In genomic region chr1:11653101-11653601, GRCh38 we compare ENCODE assay signal across 1 cellular context.
TF ChIP-seq lines count a peak whose summit lies in the region.

No MANE protein-coding gene starts in this region.

TF ChIP-seq in HepG2, 621 proteins besides CTCF, POLR2A, EP300 and RAD21 (continues in another document):
- TF ChIP-seq AHDC1 (CRISPR knock-in tag; IDR thresholded peaks at IDR 0.05; ENCODE audit: borderline replicate concordance) (0 out of 2 replicates have a peak, but pooled peaks have one; percentile 32), PRPF4 (IDR thresholded peaks at IDR 0.05; ENCODE audit: low read depth, low read length, poor library complexity, severe bottlenecking) (no peak), MAZ (IDR thresholded peaks at IDR 0.05; ENCODE audit: borderline replicate concordance, low read depth, low read length) (no peak), MAZ (CRISPR knock-in tag; IDR thresholded peaks at IDR 0.05; ENCODE audit: low read depth) (0 out of 2 replicates have a peak, but pooled peaks have one; percentile 57), ZNF432 (CRISPR knock-in tag; IDR thresholded peaks at IDR 0.05; ENCODE audit: borderline replicate concordance) (no peak), TFAP4 (IDR thresholded peaks at IDR 0.05; ENCODE audit: borderline replicate concordance, low read depth) (peak; percentile 66; the same call in 1 of the 2 replicates), POGK (CRISPR knock-in tag; conservative IDR thresholded peaks at IDR 0.05) (peak; percentile 10; the same call in 1 of the 2 replicates), ZNF292 (CRISPR knock-in tag; IDR thresholded peaks at IDR 0.05; ENCODE audit: borderline replicate concordance, low read depth) (peak; percentile 73; the same call in 1 of the 2 replicates), PHF8 (CRISPR knock-in tag; IDR thresholded peaks at IDR 0.05) (peak; percentile 16; the same call in 1 of the 2 replicates), NR2F6 (IDR thresholded peaks at IDR 0.05) (no peak), NR2F6 (CRISPR knock-in tag; IDR thresholded peaks at IDR 0.05) (no peak; the same call in 1 of the 2 replicates), DMAP1 (CRISPR knock-in tag; IDR thresholded peaks at IDR 0.05) (peak; percentile 47; the same call in 1 of the 2 replicates), BRCA1 (CRISPR knock-in tag; IDR thresholded peaks at IDR 0.05) (no peak), SALL1 (CRISPR knock-in tag; IDR thresholded peaks at IDR 0.05) (peak; percentile 67), PRMT3 (CRISPR knock-in tag; IDR thresholded peaks at IDR 0.05; ENCODE audit: borderline replicate concordance, low read depth) (no peak), HIVEP1 (CRISPR knock-in tag; IDR thresholded peaks at IDR 0.05) (0 out of 2 replicates have a peak, but pooled peaks have one; percentile 16), MEF2D (CRISPR knock-in tag; IDR thresholded peaks at IDR 0.05) (peak; percentile 55; the same call in 1 of the 2 replicates), RXRB (CRISPR knock-in tag; IDR thresholded peaks at IDR 0.05; ENCODE audit: borderline replicate concordance) (peak; percentile 51), ZFP82 (CRISPR knock-in tag; IDR thresholded peaks at IDR 0.05; ENCODE audit: borderline replicate concordance) (no peak), ZGPAT (CRISPR knock-in tag; IDR thresholded peaks at IDR 0.05) (peak; percentile 31; the same call in 1 of the 2 replicates), ZNF589 (CRISPR knock-in tag; conservative IDR thresholded peaks at IDR 0.05) (peak; percentile 69; the same call in 1 of the 2 replicates), JUND (CRISPR knock-in tag; IDR thresholded peaks at IDR 0.05) (peak; percentile 76), JUNB (CRISPR knock-in tag; IDR thresholded peaks at IDR 0.05; ENCODE audit: borderline replicate concordance) (peak; percentile 76; the same call in 1 of the 2 replicates), MBNL3 (CRISPR knock-in tag; conservative IDR thresholded peaks at IDR 0.05) (no peak), STAG1 (CRISPR knock-in tag; IDR thresholded peaks at IDR 0.05) (peak; percentile 40), POLR2AphosphoS5 (IDR thresholded peaks at IDR 0.05; ENCODE audit: low read depth, low read length) (peak; percentile 67), ZNF777 (CRISPR knock-in tag; IDR thresholded peaks at IDR 0.05) (no peak), SKIL (CRISPR knock-in tag; IDR thresholded peaks at IDR 0.05; ENCODE audit: borderline replicate concordance) (peak; percentile 58; the same call in 1 of the 2 replicates), ZNF317 (CRISPR knock-in tag; IDR thresholded peaks at IDR 0.05) (peak; percentile 24; the same call in 1 of the 2 replicates), TARDBP (CRISPR knock-in tag; IDR thresholded peaks at IDR 0.05) (peak; percentile 60; the same call in 1 of the 2 replicates)
- TF ChIP-seq, protein P1, sequence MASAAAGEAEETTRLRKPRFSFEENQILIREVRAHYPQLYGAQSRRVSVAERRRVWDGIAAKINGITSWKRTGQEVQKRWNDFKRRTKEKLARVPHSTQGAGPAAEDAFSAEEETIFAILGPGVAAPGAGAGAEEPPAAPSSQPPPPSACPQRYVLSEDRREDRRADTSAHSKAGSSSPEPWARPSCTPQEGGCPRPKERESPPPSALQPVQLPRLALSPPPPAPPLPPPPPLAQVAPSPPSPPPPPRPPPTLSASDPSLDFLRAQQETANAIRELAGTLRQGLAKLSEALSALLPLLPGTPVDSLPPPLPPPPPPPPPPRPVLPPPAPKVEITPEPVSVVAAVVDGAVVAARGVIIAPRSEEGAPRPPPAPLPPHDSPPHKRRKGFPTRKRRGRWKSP (CRISPR knock-in tag; IDR thresholded peaks at IDR 0.05): 0 out of 2 replicates have a peak, but pooled peaks have one; percentile 65
- TF ChIP-seq, protein P2, sequence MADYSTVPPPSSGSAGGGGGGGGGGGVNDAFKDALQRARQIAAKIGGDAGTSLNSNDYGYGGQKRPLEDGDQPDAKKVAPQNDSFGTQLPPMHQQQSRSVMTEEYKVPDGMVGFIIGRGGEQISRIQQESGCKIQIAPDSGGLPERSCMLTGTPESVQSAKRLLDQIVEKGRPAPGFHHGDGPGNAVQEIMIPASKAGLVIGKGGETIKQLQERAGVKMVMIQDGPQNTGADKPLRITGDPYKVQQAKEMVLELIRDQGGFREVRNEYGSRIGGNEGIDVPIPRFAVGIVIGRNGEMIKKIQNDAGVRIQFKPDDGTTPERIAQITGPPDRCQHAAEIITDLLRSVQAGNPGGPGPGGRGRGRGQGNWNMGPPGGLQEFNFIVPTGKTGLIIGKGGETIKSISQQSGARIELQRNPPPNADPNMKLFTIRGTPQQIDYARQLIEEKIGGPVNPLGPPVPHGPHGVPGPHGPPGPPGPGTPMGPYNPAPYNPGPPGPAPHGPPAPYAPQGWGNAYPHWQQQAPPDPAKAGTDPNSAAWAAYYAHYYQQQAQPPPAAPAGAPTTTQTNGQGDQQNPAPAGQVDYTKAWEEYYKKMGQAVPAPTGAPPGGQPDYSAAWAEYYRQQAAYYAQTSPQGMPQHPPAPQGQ (CRISPR knock-in tag; IDR thresholded peaks at IDR 0.05; ENCODE audit: borderline replicate concordance): no peak
- TF ChIP-seq, protein P3, sequence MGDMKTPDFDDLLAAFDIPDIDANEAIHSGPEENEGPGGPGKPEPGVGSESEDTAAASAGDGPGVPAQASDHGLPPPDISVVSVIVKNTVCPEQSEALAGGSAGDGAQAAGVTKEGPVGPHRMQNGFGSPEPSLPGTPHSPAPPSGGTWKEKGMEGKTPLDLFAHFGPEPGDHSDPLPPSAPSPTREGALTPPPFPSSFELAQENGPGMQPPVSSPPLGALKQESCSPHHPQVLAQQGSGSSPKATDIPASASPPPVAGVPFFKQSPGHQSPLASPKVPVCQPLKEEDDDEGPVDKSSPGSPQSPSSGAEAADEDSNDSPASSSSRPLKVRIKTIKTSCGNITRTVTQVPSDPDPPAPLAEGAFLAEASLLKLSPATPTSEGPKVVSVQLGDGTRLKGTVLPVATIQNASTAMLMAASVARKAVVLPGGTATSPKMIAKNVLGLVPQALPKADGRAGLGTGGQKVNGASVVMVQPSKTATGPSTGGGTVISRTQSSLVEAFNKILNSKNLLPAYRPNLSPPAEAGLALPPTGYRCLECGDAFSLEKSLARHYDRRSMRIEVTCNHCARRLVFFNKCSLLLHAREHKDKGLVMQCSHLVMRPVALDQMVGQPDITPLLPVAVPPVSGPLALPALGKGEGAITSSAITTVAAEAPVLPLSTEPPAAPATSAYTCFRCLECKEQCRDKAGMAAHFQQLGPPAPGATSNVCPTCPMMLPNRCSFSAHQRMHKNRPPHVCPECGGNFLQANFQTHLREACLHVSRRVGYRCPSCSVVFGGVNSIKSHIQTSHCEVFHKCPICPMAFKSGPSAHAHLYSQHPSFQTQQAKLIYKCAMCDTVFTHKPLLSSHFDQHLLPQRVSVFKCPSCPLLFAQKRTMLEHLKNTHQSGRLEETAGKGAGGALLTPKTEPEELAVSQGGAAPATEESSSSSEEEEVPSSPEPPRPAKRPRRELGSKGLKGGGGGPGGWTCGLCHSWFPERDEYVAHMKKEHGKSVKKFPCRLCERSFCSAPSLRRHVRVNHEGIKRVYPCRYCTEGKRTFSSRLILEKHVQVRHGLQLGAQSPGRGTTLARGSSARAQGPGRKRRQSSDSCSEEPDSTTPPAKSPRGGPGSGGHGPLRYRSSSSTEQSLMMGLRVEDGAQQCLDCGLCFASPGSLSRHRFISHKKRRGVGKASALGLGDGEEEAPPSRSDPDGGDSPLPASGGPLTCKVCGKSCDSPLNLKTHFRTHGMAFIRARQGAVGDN (CRISPR knock-in tag; IDR thresholded peaks at IDR 0.05): peak; percentile 73
- TF ChIP-seq, protein P4, sequence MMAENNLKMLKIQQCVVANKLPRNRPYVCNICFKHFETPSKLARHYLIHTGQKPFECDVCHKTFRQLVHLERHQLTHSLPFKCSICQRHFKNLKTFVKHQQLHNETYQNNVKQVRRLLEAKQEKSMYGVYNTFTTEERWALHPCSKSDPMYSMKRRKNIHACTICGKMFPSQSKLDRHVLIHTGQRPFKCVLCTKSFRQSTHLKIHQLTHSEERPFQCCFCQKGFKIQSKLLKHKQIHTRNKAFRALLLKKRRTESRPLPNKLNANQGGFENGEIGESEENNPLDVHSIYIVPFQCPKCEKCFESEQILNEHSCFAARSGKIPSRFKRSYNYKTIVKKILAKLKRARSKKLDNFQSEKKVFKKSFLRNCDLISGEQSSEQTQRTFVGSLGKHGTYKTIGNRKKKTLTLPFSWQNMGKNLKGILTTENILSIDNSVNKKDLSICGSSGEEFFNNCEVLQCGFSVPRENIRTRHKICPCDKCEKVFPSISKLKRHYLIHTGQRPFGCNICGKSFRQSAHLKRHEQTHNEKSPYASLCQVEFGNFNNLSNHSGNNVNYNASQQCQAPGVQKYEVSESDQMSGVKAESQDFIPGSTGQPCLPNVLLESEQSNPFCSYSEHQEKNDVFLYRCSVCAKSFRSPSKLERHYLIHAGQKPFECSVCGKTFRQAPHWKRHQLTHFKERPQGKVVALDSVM (CRISPR knock-in tag; IDR thresholded peaks at IDR 0.05): peak; percentile 40; the same call in 1 of the 2 replicates
